ENCODE assay signal across 8 cellular contexts in the genomic region with DNA sequence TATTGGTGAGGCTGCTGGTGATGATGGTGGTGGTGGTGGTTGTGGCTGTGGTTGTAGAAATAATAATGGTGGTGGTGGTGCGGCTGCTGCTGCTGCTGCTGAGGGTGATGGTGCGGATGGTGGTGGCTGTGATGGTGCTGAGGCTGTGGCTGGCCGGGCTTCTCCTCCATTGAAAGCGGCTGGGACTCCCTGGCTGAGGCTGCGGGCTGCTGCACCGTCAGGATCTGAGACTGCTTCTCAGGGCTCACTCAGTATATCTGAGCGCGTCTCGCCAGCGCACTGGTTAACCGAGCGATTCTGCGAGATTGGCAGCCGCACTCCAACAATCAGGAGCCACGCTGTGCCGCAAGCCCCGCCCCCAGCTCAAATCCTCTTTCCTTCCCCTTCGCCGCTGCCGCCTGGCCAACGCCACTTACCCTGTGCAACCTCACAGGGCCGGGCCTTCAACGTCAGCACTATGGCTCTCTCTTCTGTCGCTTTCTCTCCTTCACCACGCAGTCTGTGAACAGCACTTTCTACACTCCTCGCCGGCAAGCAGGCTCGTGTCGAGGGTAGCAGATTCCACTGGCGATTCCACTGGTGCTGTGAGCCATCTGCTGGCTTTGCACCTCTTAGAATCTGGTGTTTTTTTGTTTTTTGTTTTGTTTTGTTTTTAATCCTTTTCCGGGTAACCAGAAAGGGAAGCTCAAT. TPM values are rescaled to one million over a fixed set of nuclear protein-coding genes. Genes with fewer than 3 reads are reported as not detected.
DNase-seq lines count a peak whose midpoint lies in the region; ATAC-seq and TF ChIP-seq lines count a peak whose summit lies in the region.

A gene with protein sequence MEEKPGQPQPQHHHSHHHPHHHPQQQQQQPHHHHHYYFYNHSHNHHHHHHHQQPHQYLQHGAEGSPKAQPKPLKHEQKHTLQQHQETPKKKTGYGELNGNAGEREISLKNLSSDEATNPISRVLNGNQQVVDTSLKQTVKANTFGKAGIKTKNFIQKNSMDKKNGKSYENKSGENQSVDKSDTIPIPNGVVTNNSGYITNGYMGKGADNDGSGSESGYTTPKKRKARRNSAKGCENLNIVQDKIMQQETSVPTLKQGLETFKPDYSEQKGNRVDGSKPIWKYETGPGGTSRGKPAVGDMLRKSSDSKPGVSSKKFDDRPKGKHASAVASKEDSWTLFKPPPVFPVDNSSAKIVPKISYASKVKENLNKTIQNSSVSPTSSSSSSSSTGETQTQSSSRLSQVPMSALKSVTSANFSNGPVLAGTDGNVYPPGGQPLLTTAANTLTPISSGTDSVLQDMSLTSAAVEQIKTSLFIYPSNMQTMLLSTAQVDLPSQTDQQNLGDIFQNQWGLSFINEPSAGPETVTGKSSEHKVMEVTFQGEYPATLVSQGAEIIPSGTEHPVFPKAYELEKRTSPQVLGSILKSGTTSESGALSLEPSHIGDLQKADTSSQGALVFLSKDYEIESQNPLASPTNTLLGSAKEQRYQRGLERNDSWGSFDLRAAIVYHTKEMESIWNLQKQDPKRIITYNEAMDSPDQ (minus strand): TSS at position 259 of the 690 bp plus-strand sequence. CDS start 89 bp downstream, at position 170.

- intact Hi-C loops in left ventricle myocardium inferior (cut with micrococcal nuclease): loop anchor here (10.0 kb wide), 1 partner anchor 149 kb away; no protein-coding TSS in a partner anchor

- DNase-seq in NCI-H187 (lab: John Stamatoyannopoulos, UW) (peak; percentile 97 to 99), T-helper 2 cell (peak; percentile 95 to 99 (median 98)), left ventricle myocardium inferior (peak; percentile 99), progenitor cell of endocrine pancreas (ENCODE audit: low spot score, unreplicated experiment) (peak; percentile 96), ureter (ENCODE audit: low spot score) (peak; percentile 99)

- H3K9me3 Mint-ChIP-seq in progenitor cell of endocrine pancreas (ENCODE audit: low read depth): no peaks in the 10 kb centered on the region

- H3K4me3 Mint-ChIP-seq in progenitor cell of endocrine pancreas (ENCODE audit: low read depth): peak within 1 kb of the TSS; percentile 100

- ATAC-seq in GM18498 (IDR thresholded peaks at IDR 0.05; ENCODE audit: unreplicated experiment) (peak; percentile 85), HG02938 (IDR thresholded peaks at IDR 0.05; ENCODE audit: unreplicated experiment) (peak; percentile 82)

- peaks cover 10% of the 10 kb centered on the region for H3K36me3 ChIP-seq in left ventricle myocardium inferior

- H3K4me1 Mint-ChIP-seq in progenitor cell of endocrine pancreas (ENCODE audit: low read depth): peaks cover 26% of the 10 kb centered on the region

- H3K36me3 Mint-ChIP-seq in progenitor cell of endocrine pancreas (ENCODE audit: insufficient read depth): peaks cover 6% of the 10 kb centered on the region

- H3K27me3 ChIP-seq in left ventricle myocardium inferior (ENCODE audit: low read depth): no peaks in the 10 kb centered on the region

- H3K27me3 Mint-ChIP-seq in progenitor cell of endocrine pancreas: no peaks in the 10 kb centered on the region

- H3K4me1 ChIP-seq in left ventricle myocardium inferior: peaks cover 53% of the 10 kb centered on the region

- H3K27ac ChIP-seq in angular gyrus (ENCODE audit: low read depth, low read length) (peak within 1 kb of the TSS; percentile 97), left ventricle myocardium inferior (replicated peaks) (peak within 1 kb of the TSS; percentile 95)

- H3K4me3 ChIP-seq in left ventricle myocardium inferior: peak within 1 kb of the TSS; percentile 80

- peak within 1 kb of the TSS; percentile 100 for H3K27ac Mint-ChIP-seq in progenitor cell of endocrine pancreas

- no peak for TF ChIP-seq CTCF in left ventricle myocardium inferior (IDR thresholded peaks at IDR 0.05; ENCODE audit: borderline replicate concordance)
- no peak for TF ChIP-seq CTCF in progenitor cell of endocrine pancreas (IDR thresholded peaks at IDR 0.05; ENCODE audit: unreplicated experiment)

- no peaks in the 10 kb centered on the region for H3K9me3 ChIP-seq in left ventricle myocardium inferior (replicated peaks)

RNA-seq across cellular contexts. Expression of the gene that starts here (rescaled TPM):
- total RNA-seq in left ventricle myocardium inferior (40.5 TPM), progenitor cell of endocrine pancreas (50.8 and 52.8 TPM in 2 replicates), ureter (83.8 TPM)

Comparison
In these comparisons a context has a peak if more than half of its experiments do, and no peak if none do; other contexts are left out.
1. Peak in every context shown above with its lines: DNase-seq, ATAC-seq, H3K4me3 ChIP-seq and H3K27ac ChIP-seq.